In the genomic region with DNA sequence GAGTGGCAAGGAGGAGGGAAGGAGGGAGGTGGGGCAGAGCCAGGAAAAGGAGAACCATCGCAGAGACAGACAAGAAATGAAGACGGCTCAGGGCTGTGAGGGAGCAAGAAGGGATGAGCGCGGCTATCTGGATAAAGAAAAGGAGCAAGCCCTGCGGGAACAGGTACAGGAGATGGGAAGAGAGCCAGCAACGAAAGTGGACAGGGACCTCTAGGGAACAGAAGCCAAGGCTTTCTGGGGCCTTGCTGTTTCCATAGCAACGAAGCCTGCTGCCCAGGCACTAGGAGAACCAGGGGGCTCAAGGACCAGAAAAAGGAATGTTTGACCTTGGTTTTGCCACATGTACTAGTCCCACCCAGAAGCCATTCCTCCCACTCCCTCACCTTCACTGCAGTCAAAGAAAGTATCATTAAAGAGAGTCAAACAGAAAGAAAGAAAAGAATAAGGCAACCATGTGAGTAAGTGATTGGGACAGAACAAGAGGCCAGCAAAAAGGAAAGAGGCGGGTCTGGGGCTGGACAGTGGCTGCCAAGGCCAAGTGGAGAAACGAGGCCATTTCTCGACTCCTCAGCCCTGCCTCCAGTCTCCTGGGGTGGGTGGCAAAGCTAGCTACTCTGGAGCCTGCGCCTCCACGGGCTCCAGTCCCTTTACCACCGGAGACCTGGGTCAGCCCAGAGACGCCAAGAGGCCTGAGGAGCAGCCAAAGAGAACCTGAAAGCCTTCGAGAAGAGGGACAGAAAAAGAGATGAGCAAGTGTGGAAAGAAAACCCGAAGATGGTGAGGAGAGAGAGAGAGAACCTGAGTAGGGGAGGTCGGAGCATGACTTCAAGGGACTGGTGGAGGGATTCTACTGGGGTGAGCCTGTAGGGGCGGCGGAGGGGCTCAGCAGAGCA, we compare ENCODE assay signal across 11 cellular contexts. TPM values are rescaled to one million over a fixed set of nuclear protein-coding genes. Genes with fewer than 3 reads are reported as not detected.
A peak's percentile ranks its signal among the peaks of the same experiment; 100 is the strongest.
DNase-seq lines count a peak whose midpoint lies in the region; ATAC-seq and TF ChIP-seq lines count a peak whose summit lies in the region.
"Had no signal": no experiment of that assay in that cellular context is flagged by ENCODE, and none has a peak within 500 bp of the region (broad histone marks: within the 10 kb centered on the region; RNA-seq: fewer than 3 reads in every experiment).

No MANE protein-coding gene starts in this region.

- H3K9me3 ChIP-seq in body of pancreas (no peaks in the 10 kb centered on the region), testis (no peaks in the 10 kb centered on the region)

- DNase-seq in NCI-H2196 (lab: John Stamatoyannopoulos, UW; ENCODE audit: unreplicated experiment): peak; percentile 12
- no peak for DNase-seq in NCI-H2196 treated with DMSO at 0.1 percent for 48 hours (lab: John Stamatoyannopoulos, UW; ENCODE audit: unreplicated experiment)
- no peak for DNase-seq in body of pancreas
- DNase-seq in medulla oblongata (ENCODE audit: extremely low spot score): peak; percentile 76
- DNase-seq in testis: peak; percentile 37
- no peak for DNase-seq in hepatic stellate cell (ENCODE audit: low spot score)
- no peak for DNase-seq in stimulated activated CD4-positive, alpha-beta T cell treated with anti-CD3 and anti-CD28 coated beads, Interleukin-1b, Interleukin-23, amount 100 ng/mL, for 48 hours

- intact Hi-C loops in body of pancreas (cut with DNase I): no loop called here
- intact Hi-C loops in testis (cut with DNase I; ENCODE audit: low total_unique reads): no loop called here

- TF ChIP-seq POLR2A in body of pancreas (IDR thresholded peaks at IDR 0.05): no peak
- no peak for TF ChIP-seq POLR2A in testis (IDR thresholded peaks at IDR 0.05)

- H3K36me3 ChIP-seq in body of pancreas (replicated peaks in 1 of 2; ENCODE audit: insufficient read depth in 1 of 2, low read depth in 2 of 2): no peaks in the 10 kb centered on the region
- no peaks in the 10 kb centered on the region for H3K36me3 ChIP-seq in testis (ENCODE audit: low read depth, missing control alignments)

- H3K27me3 ChIP-seq in body of pancreas: no peaks in the 10 kb centered on the region
- no peaks in the 10 kb centered on the region for H3K27me3 ChIP-seq in testis

- peak overlapping the region in 2 of 4 donors; percentile 2 to 57 for H3K27ac ChIP-seq in body of pancreas
- H3K27ac ChIP-seq in testis: peak overlapping the region; percentile 80 to 90

- no peak overlapping the region for H3K4me3 ChIP-seq in body of pancreas
- peak overlapping the region in 1 of 2 donors; percentile 47 for H3K4me3 ChIP-seq in testis

- ATAC-seq in body of pancreas (peak; percentile 6), HG02885 (IDR thresholded peaks at IDR 0.05; ENCODE audit: poor library complexity, unreplicated experiment) (no peak)

- H3K4me1 ChIP-seq in body of pancreas (peaks cover 20% of the 10 kb centered on the region), testis (peaks cover 26% of the 10 kb centered on the region)

- WGBS in body of pancreas, 2 donors: 39 to 45% methylated on average over 19 of the region's 19 CpGs
- 20 to 31% methylated on average over 19 of the region's 19 CpGs for WGBS in testis, 2 donors

- TF ChIP-seq CTCF in body of pancreas (IDR thresholded peaks at IDR 0.05) (no peak), testis (IDR thresholded peaks at IDR 0.05) (no peak)

RNA-seq across cellular contexts. Expression of gene NRXN2, which starts 35.1 kb away (rescaled TPM):
- total RNA-seq in body of pancreas (1 to 10 TPM; 1.3 to 4.9 TPM), testis (10 to 100 TPM; 32.6 to 40.1 TPM)
- 46.8 TPM for polyA plus RNA-seq in testis (ENCODE audit: insufficient read depth, low read depth, low replicate concordance)
- total RNA-seq: M059J, pulmonary artery endothelial cell had no signal

RNA-seq across cellular contexts. Expression of gene RASGRP2, which starts 56.1 kb away (rescaled TPM):
- 10 to 100 TPM in 1 of 2 donors, 1 to 10 TPM in 1; 4.6 to 17.9 TPM for total RNA-seq in body of pancreas
- total RNA-seq in testis: 10 to 100 TPM; 24.0 to 26.3 TPM
- polyA plus RNA-seq in testis (ENCODE audit: insufficient read depth, low read depth, low replicate concordance): 14.4 TPM
- total RNA-seq: SK-MEL-5 had no signal

Comparison
In these comparisons a context has a peak if more than half of its experiments do, and no peak if none do; other contexts are left out.
1. DNase-seq: peak in NCI-H2196 (single experiment), medulla oblongata (single experiment) and testis (single experiment); none in NCI-H2196 treated with DMSO at 0.1 percent for 48 hours (single experiment), body of pancreas (0 of 4), hepatic stellate cell (single experiment) and stimulated activated CD4-positive, alpha-beta T cell treated with anti-CD3 and anti-CD28 coated beads, Interleukin-1b, Interleukin-23, amount 100 ng/mL, for 48 hours (single experiment).
2. RNA of gene NRXN2, which starts 35.1 kb away (total RNA-seq): 32.6 to 40.1 TPM in testis; 1.3 to 4.9 TPM in body of pancreas; every median in the first group is over 4 times any median in the second.